Comparison of ENCODE assay signal across 21 cellular contexts in the genomic region with DNA sequence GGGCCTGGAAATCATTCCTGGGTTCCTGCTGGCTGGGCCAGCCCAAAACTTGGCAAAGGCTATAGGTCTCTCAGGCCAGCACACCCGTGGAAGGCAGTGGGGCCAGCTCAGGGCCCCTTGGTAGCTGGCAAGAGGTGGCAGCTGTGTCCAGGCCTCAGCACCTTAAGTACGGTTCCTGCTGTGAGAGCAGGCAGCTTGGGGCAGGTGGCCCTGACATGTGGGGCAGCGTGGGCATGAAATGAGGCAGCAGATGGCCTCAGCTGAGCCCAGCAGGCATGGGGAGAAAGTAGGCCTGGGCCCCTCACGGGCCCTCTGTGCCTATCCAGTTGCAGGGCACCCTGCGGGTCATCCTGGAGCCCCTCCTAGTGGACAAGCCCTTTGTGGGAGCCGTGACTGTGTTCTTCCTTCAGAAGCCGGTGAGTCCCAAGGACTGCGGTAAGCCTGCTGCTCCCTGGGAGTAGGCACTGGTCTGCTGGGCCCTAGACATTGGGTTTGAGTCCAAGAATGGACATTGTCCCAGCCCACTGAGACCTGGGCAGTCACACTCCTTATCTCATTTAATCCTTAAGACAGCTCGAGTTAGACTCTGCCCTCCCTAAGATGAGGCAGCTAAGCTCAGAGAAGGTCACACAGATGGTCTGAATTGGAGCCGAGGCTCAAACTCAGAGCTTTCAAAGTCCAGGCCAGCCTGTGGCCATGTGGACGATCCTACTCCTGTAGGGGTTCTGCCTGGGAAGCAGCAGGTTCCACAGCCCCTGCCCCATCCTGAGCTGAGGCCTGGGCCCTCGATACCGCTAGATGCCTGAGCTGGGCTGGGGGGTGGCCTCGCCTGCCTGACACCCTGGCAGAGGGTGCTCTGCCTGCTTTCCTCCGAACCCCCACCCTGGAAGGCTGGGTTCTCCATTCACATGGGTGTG. TPM values are rescaled to one million over a fixed set of nuclear protein-coding genes. Genes with fewer than 3 reads are reported as not detected.
DNase-seq lines count a peak whose midpoint lies in the region; ATAC-seq and TF ChIP-seq lines count a peak whose summit lies in the region.
"Had no signal": no experiment of that assay in that cellular context is flagged by ENCODE, and none has a peak within 500 bp of the region (broad histone marks: within the 10 kb centered on the region; RNA-seq: fewer than 3 reads in every experiment).

No MANE protein-coding gene starts in this region.

- no peaks in the 10 kb centered on the region for H3K27me3 ChIP-seq in H9 (ENCODE audit: insufficient read depth, low read length)
- H3K27me3 ChIP-seq: dorsolateral prefrontal cortex had no signal

- no peak overlapping the region for H3K27ac ChIP-seq in H9 (ENCODE audit: insufficient read length, low read depth, low read length)
- H3K27ac ChIP-seq: dorsolateral prefrontal cortex, RWPE1, skin epidermis had no signal

- no peak overlapping the region for H2AFZ ChIP-seq in H9 (ENCODE audit: low read length)

- no peak overlapping the region for H3K56ac ChIP-seq in H9 (ENCODE audit: insufficient read length, low read depth, low read length)

- H3K9ac ChIP-seq in H9 (ENCODE audit: extremely low read depth, insufficient read length, low read length): no peak overlapping the region

- no peak overlapping the region for H3K4me2 ChIP-seq in H9 (ENCODE audit: insufficient read depth, insufficient read length, low read length)

- no peak overlapping the region for H3K18ac ChIP-seq in H9 (ENCODE audit: insufficient read length, low read depth, low read length)

- no peak overlapping the region for H4K91ac ChIP-seq in H9 (ENCODE audit: insufficient read length, low read depth, low read length)

- H4K20me1 ChIP-seq in H9 (ENCODE audit: control insufficient read depth, insufficient read depth, insufficient read length): no peaks in the 10 kb centered on the region

- no peaks in the 10 kb centered on the region for H3K79me1 ChIP-seq in H9 (ENCODE audit: insufficient read depth, low read depth, low read length, poor library complexity, severe bottlenecking)

- H3K4me1 Mint-ChIP-seq in H9: peaks cover 3 to 5% of the 10 kb centered on the region in 2 experiments; a peak in 2 of 4 replicates
- no peaks in the 10 kb centered on the region for H3K4me1 Mint-ChIP-seq in osteocyte (ENCODE audit: unreplicated experiment)
- no peaks in the 10 kb centered on the region for H3K4me1 Mint-ChIP-seq in immature natural killer cell

- H2BK20ac ChIP-seq in H9 (ENCODE audit: low read depth, low read length, poor library complexity, severe bottlenecking): no peak overlapping the region

- H2BK15ac ChIP-seq in H9 (ENCODE audit: low read depth, low read length): no peak overlapping the region

- no peak overlapping the region for H3T11ph ChIP-seq in H9 (ENCODE audit: low read length)

- no peak overlapping the region for H3K4me3 ChIP-seq in fibroblast of mammary gland (ENCODE audit: control insufficient read depth, low read depth, low read length)
- H3K4me3 ChIP-seq: dorsolateral prefrontal cortex, lung, skin epidermis had no signal

- no peaks in the 10 kb centered on the region for H3K9me3 ChIP-seq in H9 (ENCODE audit: control insufficient read depth, low read depth, low read length)

- H3K4me3 Mint-ChIP-seq in H9: no peak overlapping the region
- no peak overlapping the region for H3K4me3 Mint-ChIP-seq in osteocyte (ENCODE audit: unreplicated experiment)
- H3K4me3 Mint-ChIP-seq in immature natural killer cell: no peak overlapping the region
- H3K4me3 Mint-ChIP-seq: HFFc6, naive B cell, T-cell had no signal

- H4K8ac ChIP-seq in H9 (replicated peaks; ENCODE audit: insufficient read length, low read depth, low read length): no peak overlapping the region

- no peak overlapping the region for H3K14ac ChIP-seq in H9 (ENCODE audit: insufficient read depth, low read length)

- H2BK12ac ChIP-seq in H9 (ENCODE audit: insufficient read length, low read depth, low read length): no peak overlapping the region

- H3K23me2 ChIP-seq in H9 (ENCODE audit: insufficient read length, low read depth, low read length, poor library complexity, severe bottlenecking): no peaks in the 10 kb centered on the region

- no peaks in the 10 kb centered on the region for H3K79me2 ChIP-seq in H9 (ENCODE audit: insufficient read depth, low read length)

- no peak overlapping the region for H3K23ac ChIP-seq in H9 (ENCODE audit: insufficient read length, low read depth, low read length)

- WGBS in H9 (ENCODE audit: extremely low coverage, insufficient read length, low lambda C conversion rate): no CpG with 5 or more reads among the region's 15 CpGs

- peak; percentile 24; the same call in 2 of the 3 replicates for TF ChIP-seq CTCF in H9 (conservative IDR thresholded peaks at IDR 0.05)
- peak; percentile 1 for TF ChIP-seq CTCF in fibroblast of mammary gland (conservative IDR thresholded peaks at IDR 0.05; ENCODE audit: control insufficient read depth, insufficient read depth, low read depth, low read length)
- TF ChIP-seq CTCF in osteocyte (IDR thresholded peaks at IDR 0.05): no peak

- ATAC-seq in HG03469 (IDR thresholded peaks at IDR 0.05; ENCODE audit: unreplicated experiment): no peak
- ATAC-seq: T-cell had no signal

- H3K36me3 Mint-ChIP-seq in H9 (ENCODE audit: insufficient read depth in 1 of 3, low read depth in 3 of 3): peaks cover 13 to 21% (median 18%) of the 10 kb centered on the region in 3 experiments; a peak in 5 of 7 replicates
- no peaks in the 10 kb centered on the region for H3K36me3 Mint-ChIP-seq in osteocyte (ENCODE audit: unreplicated experiment)
- no peaks in the 10 kb centered on the region for H3K36me3 Mint-ChIP-seq in immature natural killer cell
- H3K36me3 Mint-ChIP-seq: naive B cell, T-cell had no signal

- H2AK5ac ChIP-seq in H9 (ENCODE audit: insufficient read length, low read length): no peak overlapping the region

- no peak overlapping the region for H2BK5ac ChIP-seq in H9 (ENCODE audit: insufficient read length, low read length)

- H3K9me3 Mint-ChIP-seq in H9 (peaks cover 0 to 8% of the 10 kb centered on the region in 2 experiments; a peak in 2 of 5 replicates), osteocyte (ENCODE audit: unreplicated experiment) (no peaks in the 10 kb centered on the region), immature natural killer cell (no peaks in the 10 kb centered on the region)
- H3K9me3 Mint-ChIP-seq: HFFc6, T-cell had no signal

- peak overlapping the region in 1 of 3 experiments; percentile 9; a peak in 1 of 7 replicates for H3K27ac Mint-ChIP-seq in H9
- no peak overlapping the region for H3K27ac Mint-ChIP-seq in osteocyte (ENCODE audit: unreplicated experiment)
- no peak overlapping the region for H3K27ac Mint-ChIP-seq in immature natural killer cell
- H3K27ac Mint-ChIP-seq: HFFc6, naive B cell, T-cell had no signal

- H3K4me1 ChIP-seq in H9 (ENCODE audit: insufficient read depth, low read length): no peaks in the 10 kb centered on the region

- H2BK120ac ChIP-seq in H9 (ENCODE audit: low read depth, low read length, poor library complexity, severe bottlenecking): no peak overlapping the region

- DNase-seq in H9 (peak; percentile 41), NCI-H2171 (lab: John Stamatoyannopoulos, UW) (peak; percentile 38), fibroblast of mammary gland (ENCODE audit: low read depth) (no peak), osteocyte (ENCODE audit: extremely low spot score, unreplicated experiment) (peak; percentile 77), immature natural killer cell (no peak)
- no peak for DNase-seq in activated CD4-positive, alpha-beta T cell treated with anti-CD3 and anti-CD28 coated beads, Interleukin-2, amount 50 U/mL, for 1 hour
- no peak for DNase-seq in stimulated activated CD4-positive, alpha-beta T cell treated with anti-CD3 and anti-CD28 coated beads, Interleukin-2, amount 100 ng/mL, for 24 hours
- DNase-seq: activated CD4-positive, alpha-beta T cell treated with anti-CD3 and anti-CD28 coated beads, Interleukin-2, amount 50 U/mL, for 4 hours; activated T-cell treated with anti-CD3 and anti-CD28 coated beads, Interleukin-2, amount 50 U/mL, for 48 hours; AML-193; COR-L47; HFFc6; naive B cell; posterior cingulate gyrus; stimulated activated CD4-positive, alpha-beta T cell treated with anti-CD3 and anti-CD28 coated beads, Interleukin-4, amount 100 ng/mL, for 24 hours; T-cell had no signal

- no peak overlapping the region for H3K4ac ChIP-seq in H9 (ENCODE audit: low read depth, low read length)

- no peak overlapping the region for H4K5ac ChIP-seq in H9 (ENCODE audit: insufficient read length, low read depth, low read length)

- H3K27me3 Mint-ChIP-seq in H9 (ENCODE audit: low read depth) (no peaks in the 10 kb centered on the region), osteocyte (ENCODE audit: unreplicated experiment) (peaks cover 8% of the 10 kb centered on the region), immature natural killer cell (ENCODE audit: low read depth in 3 of 3) (peaks cover 2 to 5% (median 3%) of the 10 kb centered on the region in 3 donors)

RNA-seq across cellular contexts. Expression of gene ESYT3, which starts 25.5 kb away (rescaled TPM):
- total RNA-seq in H9 (2021): 5.9 and 6.3 TPM in 2 replicates
- 0.21 and 0.34 TPM in 2 replicates for total RNA-seq in osteocyte
- polyA plus RNA-seq in immature natural killer cell: not detected

Comparison
In these comparisons a context has a peak if more than half of its experiments do, and no peak if none do; other contexts are left out.
1. DNase-seq: peak in H9 (single experiment), NCI-H2171 (single experiment) and osteocyte (single experiment); none in fibroblast of mammary gland (single experiment), activated CD4-positive, alpha-beta T cell treated with anti-CD3 and anti-CD28 coated beads, Interleukin-2, amount 50 U/mL, for 1 hour (single experiment), immature natural killer cell (0 of 3) and stimulated activated CD4-positive, alpha-beta T cell treated with anti-CD3 and anti-CD28 coated beads, Interleukin-2, amount 100 ng/mL, for 24 hours (0 of 2).